In genomic region chr19:12891553-12892021, GRCh38 we compare ENCODE assay signal across 9 cellular contexts. TPM values are rescaled to one million over a fixed set of nuclear protein-coding genes. Genes with fewer than 3 reads are reported as not detected.
DNase-seq lines count a peak whose midpoint lies in the region; ATAC-seq and TF ChIP-seq lines count a peak whose summit lies in the region.
"Had no signal": no experiment of that assay in that cellular context is flagged by ENCODE, and none has a peak within 500 bp of the region (broad histone marks: within the 10 kb centered on the region; RNA-seq: fewer than 3 reads in every experiment).

No MANE protein-coding gene starts in this region.

- no peaks in the 10 kb centered on the region for H3K27me3 ChIP-seq in CD8-positive, alpha-beta T cell (ENCODE audit: insufficient read depth, low read length)
- H3K27me3 ChIP-seq in endocrine pancreas (ENCODE audit: control insufficient read depth, insufficient read depth, low read length): no peaks in the 10 kb centered on the region
- peaks cover 17% of the 10 kb centered on the region for H3K27me3 ChIP-seq in neuron (ENCODE audit: insufficient read depth, low read length)

- peak overlapping the region; percentile 87 for H3K4me3 ChIP-seq in CD8-positive, alpha-beta T cell (ENCODE audit: low read depth, low read length)
- H3K4me3 ChIP-seq in endocrine pancreas (ENCODE audit: control insufficient read depth, insufficient read depth, low read length): no peak overlapping the region
- peak overlapping the region; percentile 64 for H3K4me3 ChIP-seq in neuron (ENCODE audit: low read length)

- H3K36me3 Mint-ChIP-seq in CD8-positive, alpha-beta T cell: peaks cover 34% of the 10 kb centered on the region

- CTCF ChIA-PET in CD8-positive, alpha-beta T cell (lab: Charles Lee): interaction anchor here (0.6 to 2.6 kb wide), 7 partner anchors 9 to 169 kb away, joined by 3 to 18 read pairs (median 4); no protein-coding TSS in a partner anchor

- H3K4me1 ChIP-seq in CD8-positive, alpha-beta T cell (ENCODE audit: insufficient read depth, low read length): peaks cover 19% of the 10 kb centered on the region
- H3K4me1 ChIP-seq in endocrine pancreas (ENCODE audit: control insufficient read depth, insufficient read depth, low read length) (no peaks in the 10 kb centered on the region), neuron (ENCODE audit: insufficient read depth, low read length) (peaks cover 8% of the 10 kb centered on the region)

- DNase-seq in CD8-positive, alpha-beta T cell: no peak
- peak; percentile 33 for DNase-seq in NCI-H69 (lab: John Stamatoyannopoulos, UW)
- DNase-seq in iPS-NIHi11 (ENCODE audit: low spot score): no peak

- peaks cover 27% of the 10 kb centered on the region for H3K4me1 Mint-ChIP-seq in CD8-positive, alpha-beta T cell (ENCODE audit: low read depth)

- peak overlapping the region; percentile 79 for H3K27ac ChIP-seq in CD8-positive, alpha-beta T cell (ENCODE audit: low read depth, low read length)

- peak overlapping the region; percentile 99 for H3K4me3 Mint-ChIP-seq in CD8-positive, alpha-beta T cell

- H3K27ac Mint-ChIP-seq in CD8-positive, alpha-beta T cell: peak overlapping the region; percentile 98

- peak overlapping the region; percentile 43 for H2AFZ ChIP-seq in neuron (ENCODE audit: low read depth, low read length)

- intact Hi-C loops in CD8-positive, alpha-beta T cell (cut with DNase I, micrococcal nuclease): loop anchor here (1.0 to 5.0 kb wide), 6 partner anchors 25 to 227 kb away; partner anchors contain the start of genes NACC1 (in 2 of the 2), CALR (in 1 of the 2), FARSA (in 1 of the 2) and SYCE2 (in 1 of the 2)

- H3K36me3 ChIP-seq in CD8-positive, alpha-beta T cell (ENCODE audit: insufficient read depth, low read length): peaks cover 13% of the 10 kb centered on the region
- H3K36me3 ChIP-seq in endocrine pancreas (ENCODE audit: control insufficient read depth, insufficient read depth, low read length): no peaks in the 10 kb centered on the region
- peaks cover 22% of the 10 kb centered on the region for H3K36me3 ChIP-seq in neuron (ENCODE audit: insufficient read depth, low read length)

- no peaks in the 10 kb centered on the region for H3K9me3 Mint-ChIP-seq in CD8-positive, alpha-beta T cell

- H3K9ac ChIP-seq in endocrine pancreas (ENCODE audit: control insufficient read depth, insufficient read depth, low read length): peak overlapping the region; percentile 74

- TF ChIP-seq CTCF in CD8-positive, alpha-beta T cell (IDR thresholded peaks at IDR 0.05): no peak

- no peaks in the 10 kb centered on the region for H3K27me3 Mint-ChIP-seq in CD8-positive, alpha-beta T cell (ENCODE audit: low read depth)

- POLR2A ChIA-PET in CD8-positive, alpha-beta T cell (lab: Charles Lee): interaction anchor here (0.6 to 2.4 kb wide), 14 partner anchors 11 to 226 kb away, joined by 3 to 25 read pairs (median 4); partner anchors contain the start of genes CALR, DNASE2, JUNB and NACC1

- ATAC-seq in CD8-positive, alpha-beta T cell: no peak
- no peak for ATAC-seq in HG02885 (IDR thresholded peaks at IDR 0.05; ENCODE audit: poor library complexity, unreplicated experiment)
- ATAC-seq in HG03442 (IDR thresholded peaks at IDR 0.05; ENCODE audit: unreplicated experiment): no peak
- ATAC-seq in HG02759 (IDR thresholded peaks at IDR 0.05; ENCODE audit: unreplicated experiment): no peak

- H3K9me3 ChIP-seq in CD8-positive, alpha-beta T cell (ENCODE audit: low read length): no peaks in the 10 kb centered on the region
- no peaks in the 10 kb centered on the region for H3K9me3 ChIP-seq in endocrine pancreas (ENCODE audit: control insufficient read depth, low read length)
- no peaks in the 10 kb centered on the region for H3K9me3 ChIP-seq in neuron (ENCODE audit: low read length)

RNA-seq across cellular contexts. Expression of gene GCDH, which starts 0.6 kb away (rescaled TPM):
- 10 to 100 TPM; 36.0 to 41.7 TPM for total RNA-seq in CD8-positive, alpha-beta T cell

RNA-seq across cellular contexts. Expression of gene KLF1, which starts 4.6 kb away (rescaled TPM):
- not detected for total RNA-seq in CD8-positive, alpha-beta T cell
- total RNA-seq: H4 had no signal

RNA-seq across cellular contexts. Expression of gene DNASE2, which starts 10.3 kb away (rescaled TPM):
- total RNA-seq in CD8-positive, alpha-beta T cell: 1 to 10 TPM; 5.9 to 8.4 TPM

RNA-seq across cellular contexts. Expression of gene SYCE2, which starts 27.5 kb away (rescaled TPM):
- 1 to 10 TPM; 2.4 to 2.9 TPM for total RNA-seq in CD8-positive, alpha-beta T cell

RNA-seq across cellular contexts. Expression of gene FARSA, which starts 41.9 kb away (rescaled TPM):
- total RNA-seq in CD8-positive, alpha-beta T cell: 10 to 100 TPM; 17.4 to 17.5 TPM
